35 cellular contexts compared by ENCODE assay signal in genomic region chr15:83044156-83044555, GRCh38.
"Had no signal": no experiment of that assay in that cellular context is flagged by ENCODE, and none has a peak within 500 bp of the region (broad histone marks: within the 10 kb centered on the region; RNA-seq: fewer than 3 reads in every experiment).

No MANE protein-coding gene starts in this region.

- H3K4me3 ChIP-seq: MG63 had no signal

- H3K9ac ChIP-seq: KMS-11 had no signal

- H3K27ac ChIP-seq: KMS-11 had no signal

- H3K27me3 ChIP-seq: MG63 had no signal

- DNase-seq: Karpas-422, Kasumi-1, KG1, MG63, MM.1S, MV-4-11, NCI-H1048, NCI-H1092, NCI-H1092 treated with DMSO at 0.1 percent for 48 hours, NCI-H1105, NCI-H1105 treated with DMSO at 0.1 percent for 48 hours, NCI-H1417, NCI-H1417 treated with DMSO at 0.1 percent for 48 hours, NCI-H1436, NCI-H1436 treated with DMSO at 0.1 percent for 48 hours, NCI-H146, NCI-H1694, NCI-H1694 treated with DMSO at 0.1 percent for 48 hours, NCI-H187, NCI-H187 treated with DMSO at 0.1 percent for 48 hours, NCI-H1930, NCI-H2029, NCI-H2029 treated with DMSO at 0.1 percent for 48 hours, NCI-H2081, NCI-H2081 treated with DMSO at 0.1 percent for 48 hours, NCI-H2107, NCI-H2171, NCI-H2171 treated with DMSO at 0.1 percent for 48 hours, NCI-H2227 treated with DMSO at 0.1 percent for 48 hours, NCI-H226, NCI-H345, NCI-H446, NCI-H446 treated with DMSO at 0.1 percent for 48 hours, NCI-H510A had no signal

- H3K9me3 ChIP-seq: MG63 had no signal

- H3K4me2 ChIP-seq: KMS-11 had no signal
